ENCODE assay signal across 1 cellular context in genomic region chr3:32733631-32734229, GRCh38.
TF ChIP-seq lines count a peak whose summit lies in the region.

No MANE protein-coding gene starts in this region.

TF ChIP-seq in HepG2, 621 proteins besides CTCF, POLR2A, EP300 and RAD21 (continued from another document):
- no peak for TF ChIP-seq MLXIP (CRISPR knock-in tag; IDR thresholded peaks at IDR 0.05; ENCODE audit: borderline replicate concordance)
- 0 out of 2 replicates have a peak, but pooled peaks have one; percentile 72 for TF ChIP-seq MIXL1 (CRISPR knock-in tag; IDR thresholded peaks at IDR 0.05)
- TF ChIP-seq KDM3A (CRISPR knock-in tag; IDR thresholded peaks at IDR 0.05; ENCODE audit: low read depth), result 0 out of 2 replicates have a peak, but pooled peaks have one; percentile 26
- TF ChIP-seq JUN (CRISPR knock-in tag; IDR thresholded peaks at IDR 0.05), result no peak
- no peak for TF ChIP-seq ZNF33A (CRISPR knock-in tag; IDR thresholded peaks at IDR 0.05; ENCODE audit: borderline replicate concordance)
- no peak for TF ChIP-seq KDM2A (CRISPR knock-in tag; IDR thresholded peaks at IDR 0.05; ENCODE audit: borderline replicate concordance, low read depth)
- no peak for TF ChIP-seq ATF5 (CRISPR knock-in tag; IDR thresholded peaks at IDR 0.05; ENCODE audit: low read depth)
- TF ChIP-seq RXRB (CRISPR knock-in tag; IDR thresholded peaks at IDR 0.05; ENCODE audit: borderline replicate concordance), result peak; percentile 14; the same call in 1 of the 2 replicates
- no peak for TF ChIP-seq CREB1 (IDR thresholded peaks at IDR 0.05)
- no peak for TF ChIP-seq CREB1 (CRISPR knock-in tag; IDR thresholded peaks at IDR 0.05)
- TF ChIP-seq SAP130 (CRISPR knock-in tag; IDR thresholded peaks at IDR 0.05; ENCODE audit: low read depth), result peak; percentile 31; the same call in 1 of the 2 replicates
- TF ChIP-seq SMC3 (IDR thresholded peaks at IDR 0.05; ENCODE audit: low read length), result peak; percentile 71
- no peak for TF ChIP-seq ZNF362 (CRISPR knock-in tag; IDR thresholded peaks at IDR 0.05; ENCODE audit: borderline replicate concordance)
- no peak for TF ChIP-seq IRX3 (CRISPR knock-in tag; IDR thresholded peaks at IDR 0.05; ENCODE audit: borderline replicate concordance, low read depth)
- no peak for TF ChIP-seq CCDC6 (CRISPR knock-in tag; IDR thresholded peaks at IDR 0.05)
- TF ChIP-seq ZNF773 (CRISPR knock-in tag; IDR thresholded peaks at IDR 0.05; ENCODE audit: borderline replicate concordance), result no peak
- no peak for TF ChIP-seq SMYD3 (CRISPR knock-in tag; IDR thresholded peaks at IDR 0.05)
- no peak for TF ChIP-seq RFX1 (IDR thresholded peaks at IDR 0.05)
- peak; percentile 89 for TF ChIP-seq STAG1 (CRISPR knock-in tag; IDR thresholded peaks at IDR 0.05)
- TF ChIP-seq ZNF674 (CRISPR knock-in tag; IDR thresholded peaks at IDR 0.05; ENCODE audit: low read depth), result no peak
- TF ChIP-seq ZMYM3 (CRISPR knock-in tag; IDR thresholded peaks at IDR 0.05), result no peak
- 0 out of 4 replicates have a peak, but pooled peaks of 1 of the 2 experiments have one; percentile 21 for TF ChIP-seq HMGXB4 (CRISPR knock-in tag; IDR thresholded peaks at IDR 0.05; ENCODE audit: borderline replicate concordance in 1 of 2, low read depth in 1 of 2)
- TF ChIP-seq KLF9 (CRISPR knock-in tag; IDR thresholded peaks at IDR 0.05; ENCODE audit: low read depth), result no peak
- no peak for TF ChIP-seq EED (CRISPR knock-in tag; IDR thresholded peaks at IDR 0.05)
